In genomic region chr3:178847170-178847569, GRCh38 we compare ENCODE assay signal across 23 cellular contexts.
A peak's percentile ranks its signal among the peaks of the same experiment; 100 is the strongest.
DNase-seq lines count a peak whose midpoint lies in the region; ATAC-seq and TF ChIP-seq lines count a peak whose summit lies in the region.
"Had no signal": no experiment of that assay in that cellular context is flagged by ENCODE, and none has a peak within 500 bp of the region (broad histone marks: within the 10 kb centered on the region; RNA-seq: fewer than 3 reads in every experiment).

No MANE protein-coding gene starts in this region.

- DNase-seq in EH (ENCODE audit: low read depth) (peak; percentile 62), brain pericyte (ENCODE audit: low read depth, low spot score) (peak; percentile 69), left cardiac atrium (no peak), osteocyte (ENCODE audit: extremely low spot score, unreplicated experiment) (no peak), GM10266 (ENCODE audit: extremely low spot score) (no peak), DMS53 treated with DMSO at 0.1 percent for 48 hours (lab: John Stamatoyannopoulos, UW; ENCODE audit: unreplicated experiment) (no peak), glutamatergic neuron (no peak)
- DNase-seq in activated CD8-positive, alpha-beta memory T cell treated with anti-CD3 and anti-CD28 coated beads for 24 hours = no peak
- DNase-seq: ACHN; activated CD4-positive, alpha-beta T cell treated with anti-CD3 and anti-CD28 coated beads, Interleukin-2, amount 10 ng/mL, durations not matched to agents 24 days and 14 days; activated naive CD4-positive, alpha-beta T cell; anterior cingulate cortex; CD4-positive, alpha-beta T cell; cortex of kidney; DMS53; gastrocnemius medialis; HCEC 1CT; naive thymus-derived CD4-positive, alpha-beta T cell; NCI-H1694; pancreas; SIG-M5; small intestine; stimulated activated CD4-positive, alpha-beta T cell treated with anti-CD3 and anti-CD28 coated beads, Interleukin-4, amount 100 ng/mL, for 1 hour had no signal

- intact Hi-C loops in left cardiac atrium (cut with DNase I) = no loop called here

- peak overlapping the region; percentile 90 for H3K27ac Mint-ChIP-seq in osteocyte (ENCODE audit: unreplicated experiment)
- no peak overlapping the region for H3K27ac Mint-ChIP-seq in glutamatergic neuron (ENCODE audit: unreplicated experiment)
- H3K27ac Mint-ChIP-seq: activated CD4-positive, alpha-beta T cell treated with anti-CD3 and anti-CD28 coated beads, Interleukin-2, amount 10 ng/mL, durations not matched to agents 24 days and 14 days; CD4-positive, alpha-beta T cell; naive thymus-derived CD4-positive, alpha-beta T cell had no signal

- H3K9me3 Mint-ChIP-seq in osteocyte (ENCODE audit: unreplicated experiment) (no peaks in the 10 kb centered on the region), glutamatergic neuron (ENCODE audit: unreplicated experiment) (no peaks in the 10 kb centered on the region)
- H3K9me3 Mint-ChIP-seq: activated CD4-positive, alpha-beta T cell treated with anti-CD3 and anti-CD28 coated beads, Interleukin-2, amount 10 ng/mL, durations not matched to agents 24 days and 14 days; CD4-positive, alpha-beta T cell; naive thymus-derived CD4-positive, alpha-beta T cell had no signal

- peak; percentile 88 to 93 for ATAC-seq in left cardiac atrium
- ATAC-seq: gastrocnemius medialis; naive thymus-derived CD4-positive, alpha-beta T cell had no signal

- no peak overlapping the region for H3K4me3 Mint-ChIP-seq in osteocyte (ENCODE audit: unreplicated experiment)
- no peak overlapping the region for H3K4me3 Mint-ChIP-seq in glutamatergic neuron (ENCODE audit: unreplicated experiment)
- H3K4me3 Mint-ChIP-seq: activated CD4-positive, alpha-beta T cell treated with anti-CD3 and anti-CD28 coated beads, Interleukin-2, amount 10 ng/mL, durations not matched to agents 24 days and 14 days; CD4-positive, alpha-beta T cell; naive thymus-derived CD4-positive, alpha-beta T cell had no signal

- H3K27me3 Mint-ChIP-seq in osteocyte (ENCODE audit: unreplicated experiment) (no peaks in the 10 kb centered on the region), glutamatergic neuron (ENCODE audit: unreplicated experiment) (no peaks in the 10 kb centered on the region)
- H3K27me3 Mint-ChIP-seq: activated CD4-positive, alpha-beta T cell treated with anti-CD3 and anti-CD28 coated beads, Interleukin-2, amount 10 ng/mL, durations not matched to agents 24 days and 14 days; CD4-positive, alpha-beta T cell; naive thymus-derived CD4-positive, alpha-beta T cell had no signal

- no peak for TF ChIP-seq CTCF in osteocyte (IDR thresholded peaks at IDR 0.05)
- no peak for TF ChIP-seq CTCF in GM10266 (IDR thresholded peaks at IDR 0.05; ENCODE audit: control insufficient read depth, insufficient read depth, low read depth, missing control alignments)
- no peak for TF ChIP-seq CTCF in glutamatergic neuron (IDR thresholded peaks at IDR 0.05; ENCODE audit: partially characterized antibody, unreplicated experiment)

- H3K4me1 Mint-ChIP-seq in osteocyte (ENCODE audit: unreplicated experiment) = peaks cover 48% of the 10 kb centered on the region
- peaks cover 8% of the 10 kb centered on the region for H3K4me1 Mint-ChIP-seq in glutamatergic neuron (ENCODE audit: low read depth, unreplicated experiment)
- H3K4me1 Mint-ChIP-seq: activated CD4-positive, alpha-beta T cell treated with anti-CD3 and anti-CD28 coated beads, Interleukin-2, amount 10 ng/mL, durations not matched to agents 24 days and 14 days; naive thymus-derived CD4-positive, alpha-beta T cell had no signal

- H3K36me3 Mint-ChIP-seq in osteocyte (ENCODE audit: unreplicated experiment) (no peaks in the 10 kb centered on the region), glutamatergic neuron (ENCODE audit: unreplicated experiment) (no peaks in the 10 kb centered on the region)
- H3K36me3 Mint-ChIP-seq: naive thymus-derived CD4-positive, alpha-beta T cell had no signal

Comparison
In these comparisons a context has a peak if more than half of its experiments do, and no peak if none do; other contexts are left out.
1. DNase-seq: peak in EH (single experiment) and brain pericyte (single experiment); none in left cardiac atrium (single experiment), osteocyte (single experiment), GM10266 (single experiment), DMS53 treated with DMSO at 0.1 percent for 48 hours (single experiment), activated CD8-positive, alpha-beta memory T cell treated with anti-CD3 and anti-CD28 coated beads for 24 hours (single experiment) and glutamatergic neuron (single experiment).